In the genomic region with DNA sequence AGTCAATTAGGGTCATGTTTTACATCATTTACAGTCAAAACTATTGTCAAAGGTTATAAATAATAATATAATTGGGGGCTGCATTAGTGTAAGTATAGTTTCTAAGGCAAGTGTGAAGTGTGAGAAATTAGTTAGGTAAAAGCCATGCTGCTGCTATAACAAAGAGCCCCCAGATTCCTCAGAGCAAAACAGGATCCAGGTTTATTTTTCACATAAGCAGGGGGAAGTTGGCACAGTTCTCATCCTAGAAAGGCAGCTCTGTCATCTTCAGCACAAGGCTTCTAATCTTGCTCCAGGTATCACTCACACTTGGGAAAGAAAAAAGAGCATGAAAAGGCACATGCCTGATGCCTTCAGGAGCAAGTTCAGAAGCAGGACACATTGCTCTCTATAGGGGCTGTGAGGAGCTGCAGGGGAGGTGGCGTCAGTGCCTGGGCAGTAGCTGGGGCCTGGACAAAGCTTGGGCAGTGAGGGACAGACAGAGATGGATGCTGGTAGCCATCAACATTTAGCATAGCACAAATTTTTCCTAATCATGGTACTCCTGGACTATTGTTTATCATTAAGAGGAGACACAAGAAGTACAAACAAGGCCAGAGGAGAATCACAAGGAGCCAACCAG, we compare ENCODE assay signal across 22 cellular contexts.
"Had no signal": no experiment of that assay in that cellular context is flagged by ENCODE, and none has a peak within 500 bp of the region (broad histone marks: within the 10 kb centered on the region; RNA-seq: fewer than 3 reads in every experiment).

No MANE protein-coding gene starts in this region.

- ATAC-seq: activated CD4-positive, alpha-beta T cell treated with anti-CD3 and anti-CD28 coated beads for 36 hours; activated T-cell treated with anti-CD3 and anti-CD28 coated beads, Interleukin-2, amount 50 U/mL, for 4 hours; heart right ventricle; left lung; stimulated activated naive CD8-positive, alpha-beta T cell treated with anti-CD3 and anti-CD28 coated beads, Interleukin-15, Interleukin-2, amounts not matched to agents 100 U/mL and 50 U/mL, for 24 hours; T-helper 17 cell had no signal

- H3K4me3 ChIP-seq: breast epithelium, coronary artery, heart right ventricle, left lung, lung, ovary, prostate gland, spleen had no signal

- H3K27ac ChIP-seq: breast epithelium, coronary artery, heart right ventricle, left lung, neutrophil, ovary, prostate gland, spleen had no signal

- DNase-seq: activated B cell treated with CpG ODN at 0.5 μM for 24 hours; activated CD4-positive, alpha-beta T cell treated with anti-CD3 and anti-CD28 coated beads for 36 hours; activated CD4-positive, alpha-beta T cell treated with anti-CD3 and anti-CD28 coated beads, Interleukin-2, amount 50 U/mL, for 4 hours; activated CD8-positive, alpha-beta memory T cell treated with anti-CD3 and anti-CD28 coated beads, Interleukin-2, amount 50 U/mL, for 48 hours; activated naive CD4-positive, alpha-beta T cell treated with Interleukin-2 at 50 U/mL for 16 hours; activated naive CD8-positive, alpha-beta T cell treated with anti-CD3 and anti-CD28 coated beads for 36 hours; activated T-cell treated with anti-CD3 and anti-CD28 coated beads, Interleukin-2, amount 50 U/mL, for 4 hours; heart right ventricle; immature natural killer cell; left lung; natural killer cell; ovary; spleen; stimulated activated CD4-positive, alpha-beta T cell treated with anti-CD3 and anti-CD28 coated beads, Interleukin-4, amount 100 ng/mL, for 1 hour; stimulated activated naive CD8-positive, alpha-beta T cell treated with anti-CD3 and anti-CD28 coated beads, Interleukin-15, Interleukin-2, amounts not matched to agents 100 U/mL and 50 U/mL, for 24 hours; T-helper 17 cell had no signal

- H3K9me3 Mint-ChIP-seq: activated naive CD8-positive, alpha-beta T cell treated with anti-CD3 and anti-CD28 coated beads for 36 hours; activated T-cell treated with anti-CD3 and anti-CD28 coated beads, Interleukin-2, amount 50 U/mL, for 4 hours; immature natural killer cell; natural killer cell had no signal

- H3K27me3 Mint-ChIP-seq: activated B cell treated with CpG ODN at 0.5 μM for 24 hours; activated naive CD8-positive, alpha-beta T cell treated with anti-CD3 and anti-CD28 coated beads for 36 hours had no signal

- H3K36me3 ChIP-seq: breast epithelium, heart right ventricle, left lung, neutrophil, ovary, prostate gland, spleen had no signal

- H3K4me3 Mint-ChIP-seq: activated B cell treated with CpG ODN at 0.5 μM for 24 hours; activated CD4-positive, alpha-beta T cell treated with anti-CD3 and anti-CD28 coated beads for 36 hours; activated naive CD8-positive, alpha-beta T cell treated with anti-CD3 and anti-CD28 coated beads for 36 hours; activated T-cell treated with anti-CD3 and anti-CD28 coated beads, Interleukin-2, amount 50 U/mL, for 4 hours; immature natural killer cell; mesothelial cell of epicardium; natural killer cell; T-helper 17 cell had no signal

- H3K4me1 Mint-ChIP-seq: activated CD4-positive, alpha-beta T cell treated with anti-CD3 and anti-CD28 coated beads for 36 hours; activated naive CD8-positive, alpha-beta T cell treated with anti-CD3 and anti-CD28 coated beads for 36 hours; immature natural killer cell; natural killer cell; T-helper 17 cell had no signal

- H3K9me3 ChIP-seq: breast epithelium, left lung, neutrophil, ovary, prostate gland had no signal

- H3K27me3 ChIP-seq: breast epithelium, heart right ventricle, left lung, ovary, spleen had no signal

- H3K36me3 Mint-ChIP-seq: activated naive CD8-positive, alpha-beta T cell treated with anti-CD3 and anti-CD28 coated beads for 36 hours; immature natural killer cell; natural killer cell had no signal

- H3K27ac Mint-ChIP-seq: activated B cell treated with CpG ODN at 0.5 μM for 24 hours; activated CD4-positive, alpha-beta T cell treated with anti-CD3 and anti-CD28 coated beads for 36 hours; activated naive CD8-positive, alpha-beta T cell treated with anti-CD3 and anti-CD28 coated beads for 36 hours; immature natural killer cell; mesothelial cell of epicardium; natural killer cell; T-helper 17 cell had no signal

- H3K4me1 ChIP-seq: breast epithelium, left lung, prostate gland had no signal
